ENCODE assay signal across 8 cellular contexts in genomic region chr7:137846588-137847417, GRCh38. TPM values are rescaled to one million over a fixed set of nuclear protein-coding genes. Genes with fewer than 3 reads are reported as not detected.
DNase-seq lines count a peak whose midpoint lies in the region; ATAC-seq and TF ChIP-seq lines count a peak whose summit lies in the region.

Gene DGKI (minus strand): TSS chr7:137846974.

- DNase-seq in NCI-H82 (lab: John Stamatoyannopoulos, UW) (peak; percentile 28), NCI-H82 treated with DMSO at 0.1 percent for 48 hours (lab: John Stamatoyannopoulos, UW; ENCODE audit: unreplicated experiment) (no peak), head of caudate nucleus (peak; percentile 54 to 94 (median 87)), NCI-H446 treated with DMSO at 0.1 percent for 48 hours (lab: John Stamatoyannopoulos, UW) (no peak)
- DNase-seq in activated T-helper 1 cell treated with anti-CD3 and anti-CD28 coated beads, Interleukin-12 subunit alpha, Interleukin-12 subunit beta, Interleukin-2, Interleukin-4 antibody, amounts not matched to agents 30 ng/mL and 10 ng/mL and 1 ng/mL, durations not matched to agents 14 hours and 24 hours and 36 hours (ENCODE audit: low spot score): peak; percentile 14

- intact Hi-C loops in activated T-helper 1 cell treated with anti-CD3 and anti-CD28 coated beads, Interleukin-12 subunit alpha, Interleukin-12 subunit beta, Interleukin-2, Interleukin-4 antibody, amounts not matched to agents 30 ng/mL and 10 ng/mL and 1 ng/mL, durations not matched to agents 14 hours and 24 hours and 36 hours (cut with micrococcal nuclease): loop anchor here (1.0 kb wide), 1 partner anchor 48 kb away; no protein-coding TSS in a partner anchor
- intact Hi-C loops in head of caudate nucleus (cut with DNase I): no loop called here

- H3K4me3 Mint-ChIP-seq in activated T-helper 1 cell treated with anti-CD3 and anti-CD28 coated beads, Interleukin-12 subunit alpha, Interleukin-12 subunit beta, Interleukin-2, Interleukin-4 antibody, amounts not matched to agents 30 ng/mL and 10 ng/mL and 1 ng/mL, durations not matched to agents 14 hours and 24 hours and 36 hours: peak within 1 kb of the TSS; percentile 74

- peaks cover 7% of the 10 kb centered on the region for H3K4me1 Mint-ChIP-seq in activated T-helper 1 cell treated with anti-CD3 and anti-CD28 coated beads, Interleukin-12 subunit alpha, Interleukin-12 subunit beta, Interleukin-2, Interleukin-4 antibody, amounts not matched to agents 30 ng/mL and 10 ng/mL and 1 ng/mL, durations not matched to agents 14 hours and 24 hours and 36 hours (ENCODE audit: low read depth)

- H3K36me3 Mint-ChIP-seq in activated T-helper 1 cell treated with anti-CD3 and anti-CD28 coated beads, Interleukin-12 subunit alpha, Interleukin-12 subunit beta, Interleukin-2, Interleukin-4 antibody, amounts not matched to agents 30 ng/mL and 10 ng/mL and 1 ng/mL, durations not matched to agents 14 hours and 24 hours and 36 hours (ENCODE audit: low read depth): peaks cover 6% of the 10 kb centered on the region

- H3K36me3 ChIP-seq in parathyroid adenoma (ENCODE audit: control insufficient read depth, insufficient read depth, low read length): no peaks in the 10 kb centered on the region

- no peaks in the 10 kb centered on the region for H3K9me3 ChIP-seq in parathyroid adenoma (ENCODE audit: control insufficient read depth, low read length)

- no peaks in the 10 kb centered on the region for H3K79me2 ChIP-seq in parathyroid adenoma

- H3K4me3 ChIP-seq in parathyroid adenoma (ENCODE audit: low read depth, low read length): peak within 1 kb of the TSS; percentile 23

- H3K9me3 Mint-ChIP-seq in activated T-helper 1 cell treated with anti-CD3 and anti-CD28 coated beads, Interleukin-12 subunit alpha, Interleukin-12 subunit beta, Interleukin-2, Interleukin-4 antibody, amounts not matched to agents 30 ng/mL and 10 ng/mL and 1 ng/mL, durations not matched to agents 14 hours and 24 hours and 36 hours: no peaks in the 10 kb centered on the region

- H3K27me3 Mint-ChIP-seq in activated T-helper 1 cell treated with anti-CD3 and anti-CD28 coated beads, Interleukin-12 subunit alpha, Interleukin-12 subunit beta, Interleukin-2, Interleukin-4 antibody, amounts not matched to agents 30 ng/mL and 10 ng/mL and 1 ng/mL, durations not matched to agents 14 hours and 24 hours and 36 hours (ENCODE audit: insufficient read depth): peaks cover 40% of the 10 kb centered on the region

- peak; percentile 45 for ATAC-seq in HG03064 (IDR thresholded peaks at IDR 0.05; ENCODE audit: low read depth, unreplicated experiment)
- ATAC-seq in HG03571 (IDR thresholded peaks at IDR 0.05; ENCODE audit: unreplicated experiment): no peak

- no peak within 1 kb of the TSS for H3K9ac ChIP-seq in parathyroid adenoma

- H3K4me2 ChIP-seq in parathyroid adenoma (ENCODE audit: low read length): peak within 1 kb of the TSS; percentile 60

- no peak within 1 kb of the TSS for H3K27ac Mint-ChIP-seq in activated T-helper 1 cell treated with anti-CD3 and anti-CD28 coated beads, Interleukin-12 subunit alpha, Interleukin-12 subunit beta, Interleukin-2, Interleukin-4 antibody, amounts not matched to agents 30 ng/mL and 10 ng/mL and 1 ng/mL, durations not matched to agents 14 hours and 24 hours and 36 hours

- peak within 1 kb of the TSS; percentile 62 for H2AFZ ChIP-seq in parathyroid adenoma

- no peaks in the 10 kb centered on the region for H3K27me3 ChIP-seq in parathyroid adenoma (ENCODE audit: control insufficient read depth, insufficient read depth, low read length)

- H3K27ac ChIP-seq in parathyroid adenoma: no peak within 1 kb of the TSS

- no peaks in the 10 kb centered on the region for H3K4me1 ChIP-seq in parathyroid adenoma

- TF ChIP-seq CTCF in parathyroid adenoma (IDR thresholded peaks at IDR 0.05): no peak

RNA-seq across cellular contexts. Expression of gene DGKI, which starts in this region (rescaled TPM):
- 27.3 and 30.2 TPM in 2 replicates for total RNA-seq in activated T-helper 1 cell treated with anti-CD3 and anti-CD28 coated beads, Interleukin-12 subunit alpha, Interleukin-12 subunit beta, Interleukin-2, Interleukin-4 antibody, amounts not matched to agents 30 ng/mL and 10 ng/mL and 1 ng/mL, durations not matched to agents 14 hours and 24 hours and 36 hours

Comparison
In these comparisons a context has a peak if more than half of its experiments do, and no peak if none do; other contexts are left out.
1. DNase-seq: peak in NCI-H82 (single experiment), activated T-helper 1 cell treated with anti-CD3 and anti-CD28 coated beads, Interleukin-12 subunit alpha, Interleukin-12 subunit beta, Interleukin-2, Interleukin-4 antibody, amounts not matched to agents 30 ng/mL and 10 ng/mL and 1 ng/mL, durations not matched to agents 14 hours and 24 hours and 36 hours (single experiment) and head of caudate nucleus (42 of 42); none in NCI-H82 treated with DMSO at 0.1 percent for 48 hours (single experiment) and NCI-H446 treated with DMSO at 0.1 percent for 48 hours (single experiment).